8 cellular contexts compared by ENCODE assay signal in genomic region chr18:11850821-11851155, GRCh38. TPM values are rescaled to one million over a fixed set of nuclear protein-coding genes. Genes with fewer than 3 reads are reported as not detected.
A peak's percentile ranks its signal among the peaks of the same experiment; 100 is the strongest.
DNase-seq lines count a peak whose midpoint lies in the region; ATAC-seq and TF ChIP-seq lines count a peak whose summit lies in the region.

No MANE protein-coding gene starts in this region.

- no peaks in the 10 kb centered on the region for H3K9me3 Mint-ChIP-seq in MCF 10A (ENCODE audit: unreplicated experiment)

- intact Hi-C loops in MCF 10A (cut with micrococcal nuclease), result loop anchor here (5.0 kb wide), 2 partner anchors 118 to 132 kb away; partner anchors contain the start of gene IMPA2

- ATAC-seq in GM18505 (IDR thresholded peaks at IDR 0.05; ENCODE audit: unreplicated experiment), result peak; percentile 28

- no peaks in the 10 kb centered on the region for H3K9me3 ChIP-seq in HEK293 (ENCODE audit: control insufficient read depth, insufficient read depth, low read depth, low read length)

- TF ChIP-seq CTCF in HEK293 (tag by site-specific recombination; IDR thresholded peaks at IDR 0.05) (no peak), MCF 10A (IDR thresholded peaks at IDR 0.05; ENCODE audit: unreplicated experiment) (no peak)

- no peaks in the 10 kb centered on the region for H3K27me3 ChIP-seq in layer of hippocampus (ENCODE audit: control insufficient read depth, insufficient read depth, low read length)

- H3K4me3 Mint-ChIP-seq in MCF 10A (ENCODE audit: unreplicated experiment), result peak overlapping the region; percentile 96

- POLR2A ChIA-PET in HEK293 (lab: Yijun Ruan, JAX) (interaction anchor here (0.6 to 1.3 kb wide), 3 partner anchors 11 to 1033 kb away, joined by 3 to 5 read pairs (median 4); partner anchors contain the start of gene IMPA2), MCF 10A (lab: Yijun Ruan, JAX) (interaction anchor here (0.6 to 4.1 kb wide), 32 partner anchors 8 to 526 kb away, joined by 3 to 35 read pairs (median 4); partner anchors contain the start of genes AFG3L2, GNAL, IMPA2 and MPPE1)

- H3K27ac Mint-ChIP-seq in MCF 10A (ENCODE audit: low read depth, unreplicated experiment), result peak overlapping the region; percentile 99

- H3K4me1 Mint-ChIP-seq in MCF 10A (ENCODE audit: insufficient read depth, unreplicated experiment), result peaks cover 12% of the 10 kb centered on the region

- CTCF ChIA-PET in HEK293 (lab: Yijun Ruan, JAX), result interaction anchor here (0.7 to 1.6 kb wide), 6 partner anchors 10 to 195 kb away, joined by 3 to 5 read pairs (median 3); no protein-coding TSS in a partner anchor
- CTCF ChIA-PET in MCF 10A (lab: Yijun Ruan, JAX), result no interaction called here

- no peaks in the 10 kb centered on the region for H3K27me3 Mint-ChIP-seq in MCF 10A (ENCODE audit: insufficient read depth, unreplicated experiment)

- H3K4me1 ChIP-seq in HEK293 (ENCODE audit: control insufficient read depth, insufficient read depth, low read length), result peaks cover 8% of the 10 kb centered on the region; the same call in 1 of the 2 replicates

- no peak for TF ChIP-seq POLR2A in GM18505 (IDR thresholded peaks at IDR 0.05; ENCODE audit: borderline replicate concordance, extremely low read depth, insufficient read depth, insufficient read length)

- DNase-seq in NCI-H128 (lab: John Stamatoyannopoulos, UW; ENCODE audit: unreplicated experiment), result peak; percentile 62
- no peak for DNase-seq in MCF 10A (ENCODE audit: unreplicated experiment)
- peak in 1 of 49 donors; percentile 52 for DNase-seq in substantia nigra (lab: John Stamatoyannopoulos, UW)
- DNase-seq in middle frontal gyrus (ENCODE audit: extremely low spot score, low spot score), result no peak
- no peak for DNase-seq in SK-N-DZ (ENCODE audit: low spot score)

- peak overlapping the region; percentile 41 for H3K4me3 ChIP-seq in HEK293 (ENCODE audit: low read depth, low read length)

- peaks cover 49% of the 10 kb centered on the region for H3K36me3 Mint-ChIP-seq in MCF 10A (ENCODE audit: insufficient read depth, unreplicated experiment)

- TSS peak; percentile 86 for BruUV-seq in MCF 10A (replicated peaks; lab: Mats Ljungman, UMichigan)

- peak overlapping the region; percentile 49; the same call in 1 of the 2 replicates for H3K27ac ChIP-seq in HEK293 (ENCODE audit: extremely low read depth, low read depth, low read length)
- peak overlapping the region; percentile 91 for H3K27ac ChIP-seq in layer of hippocampus (ENCODE audit: low read depth, low read length)
- peak overlapping the region; percentile 89 for H3K27ac ChIP-seq in substantia nigra (ENCODE audit: low read depth, low read length, poor library complexity, severe bottlenecking)

- H3K36me3 ChIP-seq in HEK293 (ENCODE audit: control insufficient read depth in 2 of 2, insufficient read depth in 1 of 2, low read length in 2 of 2), result peaks cover 0 to 3% of the 10 kb centered on the region in 2 experiments

TF ChIP-seq in HEK293, 187 proteins besides CTCF, POLR2A, EP300 and RAD21:
- TF ChIP-seq ZBTB11 (tag by site-specific recombination; conservative IDR thresholded peaks at IDR 0.05; ENCODE audit: low read depth), result no peak
- no peak for TF ChIP-seq ZNF433 (tag by site-specific recombination; IDR thresholded peaks at IDR 0.05; ENCODE audit: low read depth)
- no peak for TF ChIP-seq ZNF292 (tag by site-specific recombination; IDR thresholded peaks at IDR 0.05; ENCODE audit: borderline replicate concordance, low read depth)
- TF ChIP-seq ZIC2 (tag by site-specific recombination; IDR thresholded peaks at IDR 0.05), result no peak
- no peak for TF ChIP-seq HOXC10 (CRISPR knock-in tag; IDR thresholded peaks at IDR 0.05)
- no peak for TF ChIP-seq ZBTB48 (tag by site-specific recombination; IDR thresholded peaks at IDR 0.05)
- no peak for TF ChIP-seq GLI4 (tag by site-specific recombination; IDR thresholded peaks at IDR 0.05)
- no peak for TF ChIP-seq ZNF561 (tag by site-specific recombination; IDR thresholded peaks at IDR 0.05; ENCODE audit: borderline replicate concordance)
- TF ChIP-seq EGR2 (tag by site-specific recombination; IDR thresholded peaks at IDR 0.05; ENCODE audit: low read depth), result no peak
- no peak for TF ChIP-seq ZNF48 (tag by site-specific recombination; IDR thresholded peaks at IDR 0.05)
- no peak for TF ChIP-seq ZNF76 (tag by site-specific recombination; IDR thresholded peaks at IDR 0.05; ENCODE audit: borderline replicate concordance, low read depth)
- TF ChIP-seq KLF7 (tag by site-specific recombination; IDR thresholded peaks at IDR 0.05; ENCODE audit: borderline replicate concordance), result no peak
- no peak for TF ChIP-seq ZNF660 (tag by site-specific recombination; IDR thresholded peaks at IDR 0.05)
- no peak for TF ChIP-seq HIC1 (tag by site-specific recombination; IDR thresholded peaks at IDR 0.05)
- TF ChIP-seq ZNF112 (tag by site-specific recombination; IDR thresholded peaks at IDR 0.05), result no peak
- no peak for TF ChIP-seq ZNF324 (tag by site-specific recombination; IDR thresholded peaks at IDR 0.05)
- no peak for TF ChIP-seq ZNF155 (tag by site-specific recombination; IDR thresholded peaks at IDR 0.05)
- TF ChIP-seq PRDM6 (tag by site-specific recombination; IDR thresholded peaks at IDR 0.05), result no peak
- no peak for TF ChIP-seq ZNF138 (tag by site-specific recombination; IDR thresholded peaks at IDR 0.05; ENCODE audit: borderline replicate concordance)

RNA-seq across cellular contexts. Expression of gene CHMP1B, which starts 0.4 kb away (rescaled TPM):
- 39.7 and 50.1 TPM in 2 replicates for total RNA-seq in MCF 10A (2022)
- 47.5 and 47.8 TPM in 2 replicates for polyA plus RNA-seq in SK-N-DZ (2014; cell fraction: cytosol; rRNA removed)
- 21.3 and 23.5 TPM in 2 replicates for polyA plus RNA-seq in SK-N-DZ (2014; cell fraction: nucleus; rRNA removed)

RNA-seq across cellular contexts. Expression of gene MPPE1, which starts 57.3 kb away (rescaled TPM):
- total RNA-seq in MCF 10A (2022), result 15.7 and 24.7 TPM in 2 replicates
- polyA plus RNA-seq in SK-N-DZ (2014; cell fraction: cytosol; rRNA removed), result 15.1 and 16.8 TPM in 2 replicates
- 39.0 and 48.1 TPM in 2 replicates for polyA plus RNA-seq in SK-N-DZ (2014; cell fraction: nucleus; rRNA removed)
